Comparison of ENCODE assay signal across 11 cellular contexts in the genomic region with DNA sequence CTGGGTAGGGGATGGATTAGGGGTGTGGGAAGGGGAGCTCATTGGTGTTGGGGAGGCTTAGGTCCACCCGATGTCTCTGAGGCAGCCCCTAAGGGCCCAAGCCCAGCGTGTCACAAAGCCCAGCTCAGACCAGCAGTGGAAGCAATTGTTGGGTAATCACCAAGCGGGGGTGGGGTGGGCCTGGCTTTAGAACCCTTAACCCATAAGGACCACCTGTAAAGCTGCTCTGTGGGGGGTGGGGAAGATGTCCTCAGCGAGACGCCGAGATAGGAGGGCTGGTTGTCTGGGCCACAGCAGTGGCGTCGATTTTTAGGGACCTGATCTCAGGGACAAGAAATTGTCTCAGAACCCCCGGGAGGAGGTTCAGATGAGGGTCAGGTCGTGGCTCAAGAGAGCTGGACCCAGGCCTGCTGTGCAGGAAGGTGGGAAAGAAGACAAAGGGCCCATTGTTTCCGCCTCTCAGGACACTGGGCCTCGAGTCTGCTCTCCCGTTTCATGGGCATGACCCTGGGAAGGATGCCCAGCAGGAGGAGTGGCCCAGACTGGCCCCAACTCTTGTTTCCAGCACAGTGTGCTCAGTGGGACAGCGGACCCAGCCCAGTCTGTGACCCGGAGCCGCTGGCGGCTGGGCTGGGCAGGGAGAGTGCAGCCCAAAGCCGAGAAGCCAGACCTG. TPM values are rescaled to one million over a fixed set of nuclear protein-coding genes. Genes with fewer than 3 reads are reported as not detected.
DNase-seq lines count a peak whose midpoint lies in the region; ATAC-seq and TF ChIP-seq lines count a peak whose summit lies in the region.
"Had no signal": no experiment of that assay in that cellular context is flagged by ENCODE, and none has a peak within 500 bp of the region (broad histone marks: within the 10 kb centered on the region; RNA-seq: fewer than 3 reads in every experiment).

No MANE protein-coding gene starts in this region.

- peaks cover 13 to 19% of the 10 kb centered on the region in 2 donors for H3K4me1 Mint-ChIP-seq in immature natural killer cell

- DNase-seq in C1 segment of cervical spinal cord (lab: John Stamatoyannopoulos, UW) (peak in 11 of 14 donors; percentile 25 to 85 (median 63)), RPMI7951 (ENCODE audit: low read depth) (peak; percentile 62), heart right ventricle (peak in 1 of 2 donors; percentile 42), nucleus accumbens (lab: John Stamatoyannopoulos, UW) (peak in 50 of 56 donors; percentile 17 to 85 (median 58)), germinal center (ENCODE audit: low spot score) (no peak), immature natural killer cell (no peak)
- DNase-seq in central memory CD4-positive, alpha-beta T cell = no peak
- DNase-seq: NCI-H345 had no signal

- H3K27ac Mint-ChIP-seq in immature natural killer cell = no peak overlapping the region

- H3K27me3 Mint-ChIP-seq in immature natural killer cell (ENCODE audit: low read depth in 3 of 3) = peaks cover 2 to 4% (median 2%) of the 10 kb centered on the region in 3 donors

- peaks cover 0 to 35% (median 17%) of the 10 kb centered on the region in 9 donors for H3K4me1 ChIP-seq in heart right ventricle

- TF ChIP-seq CTCF in heart right ventricle (IDR thresholded peaks at IDR 0.05) = no peak

- H3K36me3 ChIP-seq in heart right ventricle = peaks cover 0 to 23% (median 6%) of the 10 kb centered on the region in 9 donors

- no peaks in the 10 kb centered on the region for H3K27me3 ChIP-seq in heart right ventricle
- H3K27me3 ChIP-seq: hepatocyte, vagina had no signal

- WGBS in heart right ventricle, 2 donors = 64% methylated on average over 18 of the region's 18 CpGs

- ATAC-seq in heart right ventricle (peak; percentile 34 to 82 (median 63)), HG03342 (IDR thresholded peaks at IDR 0.05; ENCODE audit: unreplicated experiment) (no peak)

- no peaks in the 10 kb centered on the region for H3K9me3 Mint-ChIP-seq in immature natural killer cell

- no peak overlapping the region for H3K4me3 Mint-ChIP-seq in immature natural killer cell

- no peaks in the 10 kb centered on the region for H3K9me3 ChIP-seq in heart right ventricle
- H3K9me3 ChIP-seq: vagina had no signal

- H3K4me3 ChIP-seq in heart right ventricle = no peak overlapping the region
- H3K4me3 ChIP-seq: hepatocyte, vagina had no signal

- H3K27ac ChIP-seq in heart right ventricle = no peak overlapping the region
- H3K27ac ChIP-seq: hepatocyte, vagina had no signal

- peaks cover 5 to 13% (median 9%) of the 10 kb centered on the region in 3 donors for H3K36me3 Mint-ChIP-seq in immature natural killer cell

- intact Hi-C loops in heart right ventricle (cut with DNase I) = loop anchor here in 1 of 10 donors (10.0 kb wide), 1 partner anchor 55 kb away; no protein-coding TSS in a partner anchor

RNA-seq across cellular contexts. Expression of a gene that starts 15.9 kb away (rescaled TPM):
- total RNA-seq in RPMI7951 (2014; rRNA removed; shearing (Covaris generic)) = 10.7 and 11.4 TPM in 2 replicates
- 1 to 10 TPM; 3.7 to 8.4 (median 6.1) TPM for total RNA-seq in heart right ventricle
- 1 to 10 TPM; 1.5 to 4.5 TPM for polyA plus RNA-seq in heart right ventricle
- polyA plus RNA-seq in immature natural killer cell = under 1 TPM in 1 of 3 donors, not detected in 2; 0.24 TPM

RNA-seq across cellular contexts. Expression of a gene that starts 29.9 kb away (rescaled TPM):
- total RNA-seq in RPMI7951 (2014; rRNA removed; shearing (Covaris generic)) = under 0.01 and 0.48 TPM in 2 replicates
- total RNA-seq in heart right ventricle = 1 to 10 TPM; 1.5 to 5.4 (median 2.4) TPM
- polyA plus RNA-seq in heart right ventricle (10 to 100 TPM in 1 of 2 donors, 1 to 10 TPM in 1; 3.7 to 17.3 TPM), immature natural killer cell (1 to 10 TPM; 2.8 to 5.3 (median 3.1) TPM)

RNA-seq across cellular contexts. Expression of a gene that starts 32.2 kb away (rescaled TPM):
- 1.1 and 2.0 TPM in 2 replicates for total RNA-seq in RPMI7951 (2014; rRNA removed; shearing (Covaris generic))
- 10 to 100 TPM in 9 of 10 donors, 1 to 10 TPM in 1; 9.3 to 50.5 (median 17.9) TPM for total RNA-seq in heart right ventricle
- polyA plus RNA-seq in heart right ventricle (10 to 100 TPM; 36.0 to 57.7 TPM), immature natural killer cell (under 1 TPM in 2 of 3 donors, not detected in 1; 0.09 to 0.41 TPM)

Comparison
In these comparisons a context has a peak if more than half of its experiments do, and no peak if none do; other contexts are left out.
1. DNase-seq: peak in C1 segment of cervical spinal cord (11 of 14), RPMI7951 (single experiment) and nucleus accumbens (50 of 56); none in germinal center (single experiment), immature natural killer cell (0 of 3) and central memory CD4-positive, alpha-beta T cell (single experiment).